Comparison of ENCODE assay signal across 18 cellular contexts in the genomic region with DNA sequence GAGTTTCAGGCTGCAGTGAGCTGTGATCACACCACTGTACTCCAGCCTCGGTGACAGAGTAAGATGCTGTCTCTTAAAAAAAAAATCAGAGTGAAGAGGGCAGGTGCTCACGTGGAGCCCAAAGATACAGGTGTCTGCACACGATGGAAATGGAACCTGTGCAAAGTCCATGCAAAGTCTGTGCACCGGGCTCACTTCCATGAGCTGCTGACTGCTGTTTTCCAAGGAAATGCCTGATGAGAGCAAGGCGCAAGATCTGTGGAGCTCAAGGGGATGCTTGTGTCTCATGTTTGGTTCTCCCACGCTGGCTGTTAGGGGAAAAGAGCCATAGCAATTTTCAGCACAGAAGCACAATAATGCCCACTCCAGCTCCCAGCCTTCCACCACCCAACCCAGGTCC. TPM values are rescaled to one million over a fixed set of nuclear protein-coding genes. Genes with fewer than 3 reads are reported as not detected.
DNase-seq lines count a peak whose midpoint lies in the region; ATAC-seq and TF ChIP-seq lines count a peak whose summit lies in the region.
"Had no signal": no experiment of that assay in that cellular context is flagged by ENCODE, and none has a peak within 500 bp of the region (broad histone marks: within the 10 kb centered on the region; RNA-seq: fewer than 3 reads in every experiment).

No MANE protein-coding gene starts in this region.

- H3K27ac ChIP-seq in right cardiac atrium (ENCODE audit: low read length) = peak overlapping the region; percentile 85
- H3K27ac ChIP-seq in neutrophil = peak overlapping the region; percentile 98
- peak overlapping the region; percentile 79 for H3K27ac ChIP-seq in upper lobe of right lung

- H3K4me3 ChIP-seq in right cardiac atrium (ENCODE audit: low read length) = no peak overlapping the region
- peak overlapping the region; percentile 77 to 81 for H3K4me3 ChIP-seq in neutrophil (ENCODE audit: low read depth in 1 of 2, low read length in 1 of 2)
- no peak overlapping the region for H3K4me3 ChIP-seq in upper lobe of right lung
- H3K4me3 ChIP-seq: hepatocyte had no signal

- peaks cover 7% of the 10 kb centered on the region for H3K9me3 Mint-ChIP-seq in chondrocyte (ENCODE audit: low read depth)
- H3K9me3 Mint-ChIP-seq in activated naive CD4-positive, alpha-beta T cell treated with anti-CD3 and anti-CD28 coated beads, Interleukin-2, amount 50 U/mL, for 72 hours = peaks cover 6 to 9% of the 10 kb centered on the region in 2 donors

- intact Hi-C loops in right cardiac atrium (cut with DNase I) (no loop called here), upper lobe of right lung (cut with DNase I) (no loop called here)

- ATAC-seq in right cardiac atrium = peak; percentile 12 to 43
- ATAC-seq in upper lobe of right lung = no peak
- no peak for ATAC-seq in GM18867 (IDR thresholded peaks at IDR 0.05; ENCODE audit: unreplicated experiment)
- ATAC-seq in activated naive CD4-positive, alpha-beta T cell treated with anti-CD3 and anti-CD28 coated beads, Interleukin-2, amount 50 U/mL, for 72 hours = no peak
- ATAC-seq: PC-3 had no signal

- 70% methylated on average over 6 of the region's 6 CpGs for WGBS in right cardiac atrium

- DNase-seq in chondrocyte (ENCODE audit: low spot score) = no peak
- peak in 1 of 3 donors; percentile 74 for DNase-seq in right cardiac atrium
- no peak for DNase-seq in upper lobe of right lung
- DNase-seq in HPDE6-E6E7 (ENCODE audit: extremely low spot score) = no peak
- no peak for DNase-seq in NCI-H774 (lab: John Stamatoyannopoulos, UW)
- DNase-seq in activated naive CD4-positive, alpha-beta T cell treated with anti-CD3 and anti-CD28 coated beads, Interleukin-2, amount 50 U/mL, for 72 hours (ENCODE audit: low spot score in 2 of 2) = no peak
- DNase-seq: activated CD4-positive, alpha-beta T cell treated with anti-CD3 and anti-CD28 coated beads for 4 hours; activated CD8-positive, alpha-beta memory T cell treated with anti-CD3 and anti-CD28 coated beads, Interleukin-2, amount 50 U/mL, for 4 hours; activated gamma-delta T cell treated with Interleukin-2 at 50 U/mL for 16 hours; DMS153; NCI-H2029 treated with DMSO at 0.1 percent for 48 hours; NCI-H526; PC-3; SK-N-SH; stimulated activated CD4-positive, alpha-beta T cell treated with anti-CD3 and anti-CD28 coated beads, Interleukin-4, amount 100 ng/mL, for 4 hours had no signal

- H3K36me3 ChIP-seq in neutrophil (no peaks in the 10 kb centered on the region), upper lobe of right lung (no peaks in the 10 kb centered on the region)

- H3K9me3 ChIP-seq in right cardiac atrium (ENCODE audit: control insufficient read depth, low read length) = no peaks in the 10 kb centered on the region
- H3K9me3 ChIP-seq in neutrophil = no peaks in the 10 kb centered on the region
- no peaks in the 10 kb centered on the region for H3K9me3 ChIP-seq in upper lobe of right lung
- H3K9me3 ChIP-seq: SK-N-SH had no signal

- H3K4me1 ChIP-seq in right cardiac atrium (ENCODE audit: control insufficient read depth, insufficient read depth, low read length) (peaks cover 13% of the 10 kb centered on the region), neutrophil (ENCODE audit: control insufficient read depth in 1 of 2, insufficient read depth in 1 of 2, low read depth in 1 of 2, low read length in 1 of 2) (peaks cover 62 to 67% of the 10 kb centered on the region in 2 experiments), upper lobe of right lung (peaks cover 30% of the 10 kb centered on the region)

- peaks cover 40% of the 10 kb centered on the region for H3K4me1 Mint-ChIP-seq in chondrocyte (ENCODE audit: low read depth)

- no peak overlapping the region for H3K4me3 Mint-ChIP-seq in chondrocyte (ENCODE audit: unreplicated experiment)

- no peak for TF ChIP-seq CTCF in chondrocyte (IDR thresholded peaks at IDR 0.05)
- no peak for TF ChIP-seq CTCF in neutrophil (IDR thresholded peaks at IDR 0.05)
- TF ChIP-seq CTCF in upper lobe of right lung (IDR thresholded peaks at IDR 0.05) = no peak

- H3K36me3 Mint-ChIP-seq in chondrocyte (ENCODE audit: low read depth) = peaks cover 6% of the 10 kb centered on the region
- H3K36me3 Mint-ChIP-seq in activated naive CD4-positive, alpha-beta T cell treated with anti-CD3 and anti-CD28 coated beads, Interleukin-2, amount 50 U/mL, for 72 hours = peaks cover 7 to 9% of the 10 kb centered on the region in 2 donors

- H3K27ac Mint-ChIP-seq in chondrocyte (ENCODE audit: unreplicated experiment) = peak overlapping the region; percentile 45
- H3K27ac Mint-ChIP-seq in activated naive CD4-positive, alpha-beta T cell treated with anti-CD3 and anti-CD28 coated beads, Interleukin-2, amount 50 U/mL, for 72 hours = no peak overlapping the region

- no peaks in the 10 kb centered on the region for H3K27me3 Mint-ChIP-seq in chondrocyte (ENCODE audit: low read depth)

- H3K27me3 ChIP-seq in right cardiac atrium (ENCODE audit: control insufficient read depth, insufficient read depth) (no peaks in the 10 kb centered on the region), neutrophil (no peaks in the 10 kb centered on the region), upper lobe of right lung (no peaks in the 10 kb centered on the region)
- H3K27me3 ChIP-seq: hepatocyte had no signal

RNA-seq across cellular contexts. Expression of a gene that starts 27.7 kb away (rescaled TPM):
- total RNA-seq in chondrocyte (61.2 to 63.3 TPM (median 61.7 TPM) in 3 replicates), right cardiac atrium (10 to 100 TPM; 22.7 to 30.4 (median 25.9) TPM), upper lobe of right lung (71.1 TPM)
- 6.8 TPM for polyA plus RNA-seq in right cardiac atrium
- 10 to 100 TPM; 48.7 to 51.0 TPM for total RNA-seq in activated naive CD4-positive, alpha-beta T cell treated with anti-CD3 and anti-CD28 coated beads, Interleukin-2, amount 50 U/mL, for 72 hours

Comparison
In these comparisons a context has a peak if more than half of its experiments do, and no peak if none do; other contexts are left out.
1. ATAC-seq: peak in right cardiac atrium (2 of 2); none in upper lobe of right lung (single experiment), GM18867 (single experiment) and activated naive CD4-positive, alpha-beta T cell treated with anti-CD3 and anti-CD28 coated beads, Interleukin-2, amount 50 U/mL, for 72 hours (0 of 2).
2. H3K4me3 ChIP-seq: peak in neutrophil (2 of 2); none in right cardiac atrium (single experiment) and upper lobe of right lung (single experiment).
3. Peak in every context shown above with its lines, with median percentiles within 50 percentile points of each other: H3K27ac ChIP-seq.